8 cellular contexts compared by ENCODE assay signal in genomic region chr2:37196320-37197195, GRCh38. TPM values are rescaled to one million over a fixed set of nuclear protein-coding genes. Genes with fewer than 3 reads are reported as not detected.
DNase-seq lines count a peak whose midpoint lies in the region; ATAC-seq lines count a peak whose summit lies in the region.

Gene CEBPZOS (plus strand): TSS chr2:37196496. CDS start chr2:37199705, 3,209 bp downstream.

- peaks cover 18 to 21% (median 19%) of the 10 kb centered on the region in 3 donors for H3K4me1 Mint-ChIP-seq in IgD-negative memory B cell

- H3K27me3 Mint-ChIP-seq in IgD-negative memory B cell: no peaks in the 10 kb centered on the region

- H3K9me3 ChIP-seq in mucosa of rectum (ENCODE audit: control insufficient read depth in 2 of 2, low read length in 2 of 2): no peaks in the 10 kb centered on the region

- peaks cover 5 to 13% of the 10 kb centered on the region in 2 donors for H3K4me1 ChIP-seq in mucosa of rectum (ENCODE audit: control insufficient read depth in 2 of 2, insufficient read depth in 2 of 2, low read length in 2 of 2)

- H3K4me3 Mint-ChIP-seq in IgD-negative memory B cell: peak within 1 kb of the TSS; percentile 87 to 99 (median 98)

- DNase-seq in DMS 273 treated with DMSO at 0.1 percent for 48 hours (lab: John Stamatoyannopoulos, UW): peak; percentile 55
- DNase-seq in OCI-M1 (lab: John Stamatoyannopoulos, UW): peak; percentile 92
- peak; percentile 87 for DNase-seq in activated T-cell treated with anti-CD3 and anti-CD28 coated beads for 24 hours (ENCODE audit: low read depth)
- peak; percentile 16 for DNase-seq in epithelial cell of prostate (ENCODE audit: low read depth, low spot score)
- peak; percentile 74 to 76 for DNase-seq in stimulated activated CD8-positive, alpha-beta memory T cell treated with anti-CD3 and anti-CD28 coated beads, Interleukin-7, amount 100 ng/mL, for 48 hours (ENCODE audit: extremely low read depth in 1 of 2, low read depth in 1 of 2)

- peak within 1 kb of the TSS; percentile 84 to 98 for H3K4me3 ChIP-seq in mucosa of rectum (ENCODE audit: low read length in 2 of 2)

- no peaks in the 10 kb centered on the region for H3K36me3 Mint-ChIP-seq in IgD-negative memory B cell

- peak within 1 kb of the TSS; percentile 85 to 87 for H3K9ac ChIP-seq in mucosa of rectum (ENCODE audit: low read depth in 1 of 2, low read length in 2 of 2)

- peaks cover 5 to 9% of the 10 kb centered on the region in 2 donors for H3K36me3 ChIP-seq in mucosa of rectum (ENCODE audit: control insufficient read depth in 2 of 2, insufficient read depth in 2 of 2, low read length in 2 of 2)

- no peaks in the 10 kb centered on the region for H3K9me3 Mint-ChIP-seq in IgD-negative memory B cell

- peak within 1 kb of the TSS; percentile 81 to 98 (median 97) for H3K27ac Mint-ChIP-seq in IgD-negative memory B cell

- ATAC-seq in GM21528 (IDR thresholded peaks at IDR 0.05; ENCODE audit: low FRiP score, unreplicated experiment): peak; percentile 81

- H3K27ac ChIP-seq in epithelial cell of prostate: peak within 1 kb of the TSS; percentile 69
- peak within 1 kb of the TSS; percentile 88 to 91 for H3K27ac ChIP-seq in mucosa of rectum (ENCODE audit: low read depth in 2 of 2, low read length in 2 of 2)

- H3K27me3 ChIP-seq in mucosa of rectum (ENCODE audit: control insufficient read depth in 2 of 2, insufficient read depth in 2 of 2, low read length in 2 of 2): no peaks in the 10 kb centered on the region

RNA-seq across cellular contexts. Expression of gene CEBPZOS, which starts in this region (rescaled TPM):
- 38.8 TPM for polyA plus RNA-seq in IgD-negative memory B cell

Comparison
In these comparisons a context has a peak if more than half of its experiments do, and no peak if none do; other contexts are left out.
1. Peak in every context shown above with its lines: DNase-seq, ATAC-seq, H3K4me3 ChIP-seq and H3K27ac ChIP-seq.
2. DNase-seq: peak in every context shown above with its lines; median percentile 92 in OCI-M1; 87 in activated T-cell treated with anti-CD3 and anti-CD28 coated beads for 24 hours; 75 in stimulated activated CD8-positive, alpha-beta memory T cell treated with anti-CD3 and anti-CD28 coated beads, Interleukin-7, amount 100 ng/mL, for 48 hours; 55 in DMS 273 treated with DMSO at 0.1 percent for 48 hours; 16 in epithelial cell of prostate.